ENCODE assay signal across 25 cellular contexts in genomic region chr16:50607051-50607431, GRCh38. TPM values are rescaled to one million over a fixed set of nuclear protein-coding genes. Genes with fewer than 3 reads are reported as not detected.
"Had no signal": no experiment of that assay in that cellular context is flagged by ENCODE, and none has a peak within 500 bp of the region (broad histone marks: within the 10 kb centered on the region; RNA-seq: fewer than 3 reads in every experiment).

No MANE protein-coding gene starts in this region.

- H2AFZ ChIP-seq: parathyroid adenoma had no signal

- H3K27me3 Mint-ChIP-seq: activated CD4-positive, alpha-beta T cell treated with anti-CD3 and anti-CD28 coated beads for 36 hours; activated CD8-positive, alpha-beta memory T cell treated with anti-CD3 and anti-CD28 coated beads, Interleukin-2, amount 10 ng/mL, durations not matched to agents 7 days and 5 days; activated naive CD8-positive, alpha-beta T cell treated with anti-CD3 and anti-CD28 coated beads for 36 hours; stimulated activated naive CD8-positive, alpha-beta T cell treated with anti-CD3 and anti-CD28 coated beads, Interleukin-15, Interleukin-2, amounts not matched to agents 100 ng/mL and 50 ng/mL, for 24 hours had no signal

- DNase-seq: activated CD4-positive, alpha-beta T cell treated with anti-CD3 and anti-CD28 coated beads for 36 hours; activated CD4-positive, CD25-positive, alpha-beta regulatory T cell; activated CD8-positive, alpha-beta memory T cell treated with anti-CD3 and anti-CD28 coated beads, Interleukin-2, amount 10 ng/mL, durations not matched to agents 7 days and 5 days; activated CD8-positive, alpha-beta T cell treated with anti-CD3 and anti-CD28 coated beads, Interleukin-2, amount 10 ng/mL, durations not matched to agents 7 days and 5 days; activated naive CD4-positive, alpha-beta T cell; activated naive CD8-positive, alpha-beta T cell treated with anti-CD3 and anti-CD28 coated beads for 36 hours; activated T-cell treated with anti-CD3 and anti-CD28 coated beads, Interleukin-2, amount 50 U/mL, for 48 hours; adrenal gland; aorta; brain microvascular endothelial cell; dorsolateral prefrontal cortex; effector memory CD4-positive, alpha-beta T cell; foreskin keratinocyte; islet precursor cell; left ventricle myocardium inferior; mucosa of descending colon; occipital lobe; stimulated activated CD4-positive, alpha-beta T cell treated with anti-CD3 and anti-CD28 coated beads, Interleukin-4, amount 100 ng/mL, for 1 hour; tibial artery had no signal

- H3K9ac ChIP-seq: parathyroid adenoma had no signal

- H3K9me3 ChIP-seq: adrenal gland, left ventricle myocardium inferior, mucosa of descending colon, tibial artery had no signal

- H3K9me3 Mint-ChIP-seq: activated naive CD8-positive, alpha-beta T cell treated with anti-CD3 and anti-CD28 coated beads for 36 hours; activated T-helper 2 cell treated with anti-CD3 and anti-CD28 coated beads, Interferon-gamma antibody, Interleukin-2, Interleukin-4, amounts not matched to agents 10 μg/mL and 5 μg/mL and 100 μg/mL, durations not matched to agents 14 hours and 24 hours and 36 hours; stimulated activated naive CD8-positive, alpha-beta T cell treated with anti-CD3 and anti-CD28 coated beads, Interleukin-15, Interleukin-2, amounts not matched to agents 100 ng/mL and 50 ng/mL, for 24 hours had no signal

- H3K36me3 ChIP-seq: adrenal gland, brain microvascular endothelial cell, left ventricle myocardium inferior had no signal

- H3K27ac ChIP-seq: adrenal gland, brain microvascular endothelial cell, coronary artery, foreskin keratinocyte, left ventricle myocardium inferior, parathyroid adenoma had no signal

- H3K4me1 ChIP-seq: foreskin keratinocyte, parathyroid adenoma had no signal

- H3K36me3 Mint-ChIP-seq: activated CD8-positive, alpha-beta memory T cell treated with anti-CD3 and anti-CD28 coated beads, Interleukin-2, amount 10 ng/mL, durations not matched to agents 7 days and 5 days; activated naive CD8-positive, alpha-beta T cell treated with anti-CD3 and anti-CD28 coated beads for 36 hours had no signal

- H3K4me3 ChIP-seq: adrenal gland, coronary artery, dorsolateral prefrontal cortex, left ventricle myocardium inferior, lung, mucosa of descending colon, tibial artery had no signal

- H3K4me3 Mint-ChIP-seq: activated CD4-positive, alpha-beta T cell treated with anti-CD3 and anti-CD28 coated beads for 36 hours; activated CD8-positive, alpha-beta memory T cell treated with anti-CD3 and anti-CD28 coated beads, Interleukin-2, amount 10 ng/mL, durations not matched to agents 7 days and 5 days; activated CD8-positive, alpha-beta T cell treated with anti-CD3 and anti-CD28 coated beads, Interleukin-2, amount 10 ng/mL, durations not matched to agents 7 days and 5 days; activated naive CD8-positive, alpha-beta T cell treated with anti-CD3 and anti-CD28 coated beads for 36 hours; stimulated activated naive CD8-positive, alpha-beta T cell treated with anti-CD3 and anti-CD28 coated beads, Interleukin-15, Interleukin-2, amounts not matched to agents 100 ng/mL and 50 ng/mL, for 24 hours had no signal

- H3K27ac Mint-ChIP-seq: activated CD8-positive, alpha-beta memory T cell treated with anti-CD3 and anti-CD28 coated beads, Interleukin-2, amount 10 ng/mL, durations not matched to agents 7 days and 5 days; activated CD8-positive, alpha-beta T cell treated with anti-CD3 and anti-CD28 coated beads, Interleukin-2, amount 10 ng/mL, durations not matched to agents 7 days and 5 days; activated naive CD8-positive, alpha-beta T cell treated with anti-CD3 and anti-CD28 coated beads for 36 hours; activated T-helper 2 cell treated with anti-CD3 and anti-CD28 coated beads, Interferon-gamma antibody, Interleukin-2, Interleukin-4, amounts not matched to agents 10 μg/mL and 5 μg/mL and 100 μg/mL, durations not matched to agents 14 hours and 24 hours and 36 hours; stimulated activated naive CD8-positive, alpha-beta T cell treated with anti-CD3 and anti-CD28 coated beads, Interleukin-15, Interleukin-2, amounts not matched to agents 100 ng/mL and 50 ng/mL, for 24 hours had no signal

- H3K27me3 ChIP-seq: adrenal gland, brain microvascular endothelial cell, dorsolateral prefrontal cortex, foreskin keratinocyte, tibial artery had no signal

RNA-seq across cellular contexts. Expression of gene NKD1, which starts 58.8 kb away (rescaled TPM):
- total RNA-seq: endothelial cell of umbilical vein had no signal
- polyA plus RNA-seq: endothelial cell of umbilical vein had no signal
